In genomic region chr3:48188266-48189201, GRCh38 we compare ENCODE assay signal across 8 cellular contexts. TPM values are rescaled to one million over a fixed set of nuclear protein-coding genes. Genes with fewer than 3 reads are reported as not detected.
DNase-seq lines count a peak whose midpoint lies in the region; ATAC-seq and TF ChIP-seq lines count a peak whose summit lies in the region.

TSS of gene CDC25A (minus strand) at chr3:48188417. CDS start at chr3:48187947, 470 bp downstream.

- WGBS in mammary epithelial cell (ENCODE audit: low coverage, missing lambda C conversion rate) = 8% methylated on average over 31 of the region's 44 CpGs

- peaks cover 13% of the 10 kb centered on the region for H3K4me1 ChIP-seq in ACC112 (ENCODE audit: control insufficient read depth, insufficient read depth, low read length, unreplicated experiment)
- H3K4me1 ChIP-seq in mammary epithelial cell (ENCODE audit: insufficient read depth, low read length) = peaks cover 12% of the 10 kb centered on the region
- peaks cover 10 to 14% (median 13%) of the 10 kb centered on the region in 3 donors for H3K4me1 ChIP-seq in skeletal muscle tissue (ENCODE audit: control insufficient read depth in 3 of 3, insufficient read depth in 3 of 3, low read length in 3 of 3)

- H3K9ac ChIP-seq in mammary epithelial cell (ENCODE audit: insufficient read depth, low read length) (peak within 1 kb of the TSS; percentile 92), skeletal muscle tissue (ENCODE audit: low read depth in 1 of 3, low read length in 3 of 3) (peak within 1 kb of the TSS; percentile 43 to 75 (median 64))

- no peaks in the 10 kb centered on the region for H3K27me3 ChIP-seq in ACC112 (ENCODE audit: insufficient read depth, low read length)
- no peaks in the 10 kb centered on the region for H3K27me3 ChIP-seq in mammary epithelial cell (ENCODE audit: insufficient read depth, low read length)
- H3K27me3 ChIP-seq in skeletal muscle tissue (ENCODE audit: control insufficient read depth in 3 of 3, insufficient read depth in 3 of 3, low read length in 3 of 3) = no peaks in the 10 kb centered on the region

- DNase-seq in NCI-H2196 treated with DMSO at 0.1 percent for 48 hours (lab: John Stamatoyannopoulos, UW; ENCODE audit: unreplicated experiment) (peak; percentile 93), mammary epithelial cell (peak; percentile 98)

- BruUV-seq in mammary epithelial cell (replicated peaks; lab: Mats Ljungman, UMichigan) = no TSS peak

- intact Hi-C loops in mammary epithelial cell (cut with micrococcal nuclease) = no loop called here

- H3K27ac ChIP-seq in ACC112 (ENCODE audit: low read depth, low read length) = peak within 1 kb of the TSS; percentile 77
- peak within 1 kb of the TSS; percentile 86 for H3K27ac ChIP-seq in VCaP
- H3K27ac ChIP-seq in mammary epithelial cell (ENCODE audit: insufficient read depth, low read depth, low read length) = peak within 1 kb of the TSS; percentile 64
- peak within 1 kb of the TSS; percentile 13 for H3K27ac ChIP-seq in skeletal muscle tissue (ENCODE audit: low read depth, low read length)

- dilution Hi-C loops in mammary epithelial cell (cut with HindIII; ENCODE audit: low sequenced_read_pairs) = no loop called here

- H3K79me2 ChIP-seq in ACC112 (ENCODE audit: control insufficient read depth, insufficient read depth, low read length, unreplicated experiment) (peaks cover 41% of the 10 kb centered on the region), mammary epithelial cell (ENCODE audit: insufficient read depth, low read length) (peaks cover 44% of the 10 kb centered on the region)

- H3K36me3 ChIP-seq in ACC112 (ENCODE audit: insufficient read depth, low read length) (peaks cover 23% of the 10 kb centered on the region), mammary epithelial cell (ENCODE audit: insufficient read depth, low read length) (peaks cover 13% of the 10 kb centered on the region), skeletal muscle tissue (ENCODE audit: control insufficient read depth in 3 of 3, insufficient read depth in 3 of 3, low read length in 3 of 3) (no peaks in the 10 kb centered on the region)

- no peaks in the 10 kb centered on the region for H4K20me1 ChIP-seq in mammary epithelial cell (ENCODE audit: insufficient read depth, low read length)

- peak; percentile 88 for ATAC-seq in GM18870 (IDR thresholded peaks at IDR 0.05; ENCODE audit: unreplicated experiment)
- peak; percentile 96 for ATAC-seq in HG03135 (IDR thresholded peaks at IDR 0.05; ENCODE audit: unreplicated experiment)

- in situ Hi-C loops in mammary epithelial cell (cut with MboI; ENCODE audit: low sequenced_read_pairs in 2 of 2) = no loop called here

- peak within 1 kb of the TSS; percentile 98 for H2AFZ ChIP-seq in ACC112 (ENCODE audit: low read length, unreplicated experiment)
- H2AFZ ChIP-seq in mammary epithelial cell (ENCODE audit: low read depth, low read length) = peak within 1 kb of the TSS; percentile 93

- CTCF ChIA-PET in mammary epithelial cell (lab: Charles Lee; ENCODE audit: low non-redundant PET) = interaction anchor here (0.7 to 1.0 kb wide), 2 partner anchors 81 to 248 kb away, joined by 3 to 8 read pairs; no protein-coding TSS in a partner anchor

- H3K9me3 ChIP-seq in mammary epithelial cell (replicated peaks; ENCODE audit: insufficient read depth, low read length) = no peaks in the 10 kb centered on the region
- no peaks in the 10 kb centered on the region for H3K9me3 ChIP-seq in iPS-18c (ENCODE audit: control insufficient read depth, insufficient read depth, low read length)
- H3K9me3 ChIP-seq in skeletal muscle tissue (ENCODE audit: control insufficient read depth in 3 of 3, low read length in 3 of 3) = no peaks in the 10 kb centered on the region

- no peak for TF ChIP-seq CTCF in VCaP (conservative IDR thresholded peaks at IDR 0.05)
- TF ChIP-seq CTCF in mammary epithelial cell (conservative IDR thresholded peaks at IDR 0.05 in 1 of 2, IDR thresholded peaks at IDR 0.05 in 1 of 2; ENCODE audit: extremely low read depth in 1 of 2, insufficient read depth in 1 of 2, low read depth in 1 of 2, low read length in 2 of 2) = no peak

- peak within 1 kb of the TSS; percentile 85 for H3K4me2 ChIP-seq in mammary epithelial cell (ENCODE audit: insufficient read depth, low read depth, low read length)

- H3K4me3 ChIP-seq in ACC112 (ENCODE audit: low read depth, low read length) = peak within 1 kb of the TSS; percentile 84
- peak within 1 kb of the TSS; percentile 85 to 97 (median 89) for H3K4me3 ChIP-seq in mammary epithelial cell (replicated peaks in 1 of 3; ENCODE audit: insufficient read depth in 1 of 3, low read depth in 2 of 3, low read length in 3 of 3)
- H3K4me3 ChIP-seq in iPS-18c (ENCODE audit: insufficient read depth, low read depth, low read length) = peak within 1 kb of the TSS; percentile 90
- peak within 1 kb of the TSS; percentile 82 to 91 (median 87) for H3K4me3 ChIP-seq in skeletal muscle tissue (ENCODE audit: low read length in 3 of 3)

RNA-seq across cellular contexts. Expression of gene CDC25A, which starts in this region (rescaled TPM):
- total RNA-seq in mammary epithelial cell (10 to 100 TPM in 1 of 2 donors, 1 to 10 TPM in 1; 7.3 to 17.8 TPM), skeletal muscle tissue (3.7 TPM)
- 16.3 TPM for polyA plus RNA-seq in mammary epithelial cell
- polyA minus RNA-seq in mammary epithelial cell = 15.7 TPM

Comparison
In these comparisons a context has a peak if more than half of its experiments do, and no peak if none do; other contexts are left out.
1. Peak in every context shown above with its lines: DNase-seq, ATAC-seq, H3K4me3 ChIP-seq and H3K27ac ChIP-seq.
2. H3K27ac ChIP-seq: peak in every context shown above with its lines; median percentile 86 in VCaP; 77 in ACC112; 64 in mammary epithelial cell; 13 in skeletal muscle tissue.